ENCODE assay signal across 8 cellular contexts in the genomic region with DNA sequence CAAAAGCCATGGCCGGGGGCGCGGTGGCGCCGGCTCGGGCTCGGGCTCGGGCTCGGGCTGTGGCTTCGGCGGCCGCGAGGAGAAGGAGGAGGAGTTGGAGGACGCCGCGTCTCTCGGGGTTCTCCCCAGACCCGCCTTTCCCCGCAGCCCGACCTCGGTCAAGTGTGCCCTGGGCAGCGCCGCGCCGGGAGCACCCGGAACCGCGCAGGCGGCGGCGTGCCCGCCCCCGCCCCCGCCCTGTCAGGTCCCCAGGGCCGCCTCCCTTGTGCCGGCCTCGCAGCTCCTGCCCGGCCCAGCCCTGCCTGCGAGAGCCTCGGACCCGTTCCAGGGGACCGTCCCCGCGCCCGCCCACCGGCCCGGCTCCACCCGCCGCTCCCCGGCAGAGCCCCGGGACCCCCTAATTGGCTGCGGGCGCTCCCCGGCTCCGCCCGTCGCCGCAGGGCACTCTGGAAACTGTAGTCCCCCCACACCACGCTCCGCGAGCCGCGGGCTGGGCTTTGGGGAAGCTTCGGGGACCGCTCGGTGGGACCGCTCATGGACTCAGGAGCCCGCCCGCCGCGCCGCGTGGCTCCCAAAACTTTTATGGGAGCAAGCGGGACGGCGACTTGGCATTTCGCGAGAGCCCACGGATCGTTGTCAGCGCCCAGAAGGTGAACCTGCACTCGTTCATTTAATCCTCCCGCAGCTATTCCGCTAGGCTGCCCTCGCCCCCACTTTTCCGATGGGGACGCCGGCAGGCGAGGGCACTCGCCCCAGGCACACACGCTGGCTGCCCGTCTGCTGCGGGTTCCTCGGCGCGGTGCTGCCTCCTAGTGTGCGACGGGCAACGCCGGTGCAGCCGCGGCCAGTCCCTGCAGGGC. TPM values are rescaled to one million over a fixed set of nuclear protein-coding genes. Genes with fewer than 3 reads are reported as not detected.
A peak's percentile ranks its signal among the peaks of the same experiment; 100 is the strongest.
DNase-seq lines count a peak whose midpoint lies in the region; ATAC-seq, FAIRE-seq and TF ChIP-seq lines count a peak whose summit lies in the region.

TSS of gene STK10 (minus strand) at position 192 of the 860 bp plus-strand sequence. CDS start at position 10, 182 bp downstream.

- no peaks in the 10 kb centered on the region for H3K9me3 ChIP-seq in smooth muscle cell (replicated peaks; ENCODE audit: low read depth)

- H3K4me1 ChIP-seq in smooth muscle cell (ENCODE audit: low read depth) = peaks cover 14% of the 10 kb centered on the region

- peaks cover 8% of the 10 kb centered on the region for H4K20me1 ChIP-seq in smooth muscle cell (ENCODE audit: low read depth)

- H3K4me3 ChIP-seq in WI38 (ENCODE audit: low read depth, low read length) (peak within 1 kb of the TSS; percentile 94), bronchial epithelial cell (ENCODE audit: low read depth, low read length) (peak within 1 kb of the TSS; percentile 81), smooth muscle cell (peak within 1 kb of the TSS; percentile 69)

- H3K9ac ChIP-seq in smooth muscle cell (ENCODE audit: low read depth) = peak within 1 kb of the TSS; percentile 64

- peak; percentile 65 for ATAC-seq in GM18873 (IDR thresholded peaks at IDR 0.05; ENCODE audit: low FRiP score, unreplicated experiment)
- peak; percentile 72 for ATAC-seq in HG03135 (IDR thresholded peaks at IDR 0.05; ENCODE audit: unreplicated experiment)

- TF ChIP-seq CTCF in WI38 (IDR thresholded peaks at IDR 0.05; ENCODE audit: low read depth, low read length) (peak; percentile 93), bronchial epithelial cell (IDR thresholded peaks at IDR 0.05; ENCODE audit: insufficient read depth, low read length, severe bottlenecking) (peak; percentile 96), smooth muscle cell (IDR thresholded peaks at IDR 0.05; ENCODE audit: borderline replicate concordance, insufficient read depth, poor library complexity, severe bottlenecking) (peak; percentile 82)

- 1% methylated on average over 75 of the region's 102 CpGs for WGBS in smooth muscle cell (ENCODE audit: low lambda C conversion rate)

- H2AFZ ChIP-seq in smooth muscle cell (ENCODE audit: low read depth) = peak within 1 kb of the TSS; percentile 86

- FAIRE-seq in bronchial epithelial cell (lab: Jason Lieb, UNC) = no peak

- H3K27ac ChIP-seq in smooth muscle cell (ENCODE audit: low read depth) = peak within 1 kb of the TSS; percentile 73

- DNase-seq in AG08396 (ENCODE audit: low spot score) (peak; percentile 99), NCI-H2227 treated with DMSO at 0.1 percent for 48 hours (lab: John Stamatoyannopoulos, UW) (peak; percentile 73), bronchial epithelial cell (ENCODE audit: low read depth) (peak; percentile 79), iPS-NIHi7 (ENCODE audit: extremely low spot score) (peak; percentile 95), smooth muscle cell (lab: John Stamatoyannopoulos, UW; ENCODE audit: unreplicated experiment) (peak; percentile 85)

- H3K79me2 ChIP-seq in smooth muscle cell (ENCODE audit: low read depth) = peaks cover 27% of the 10 kb centered on the region

- peak within 1 kb of the TSS; percentile 92 for H3K4me2 ChIP-seq in smooth muscle cell

- no peaks in the 10 kb centered on the region for H3K36me3 ChIP-seq in bronchial epithelial cell (ENCODE audit: control insufficient read depth, insufficient read depth, low read length)
- no peaks in the 10 kb centered on the region for H3K36me3 ChIP-seq in smooth muscle cell (ENCODE audit: low read depth)

- H3K27me3 ChIP-seq in bronchial epithelial cell (ENCODE audit: control insufficient read depth, insufficient read depth, low read length) = no peaks in the 10 kb centered on the region
- H3K27me3 ChIP-seq in smooth muscle cell (ENCODE audit: low read depth) = no peaks in the 10 kb centered on the region

- H3F3A ChIP-seq in smooth muscle cell (ENCODE audit: low read depth) = peaks cover 13% of the 10 kb centered on the region

RNA-seq across cellular contexts. Expression of gene STK10, which starts in this region (rescaled TPM):
- total RNA-seq in bronchial epithelial cell = 5.9 and 12.6 TPM in 2 replicates
- 10.8 and 26.0 TPM in 2 replicates for total RNA-seq in smooth muscle cell
- polyA plus RNA-seq in smooth muscle cell = 10.7 and 15.5 TPM in 2 replicates

Comparison
In these comparisons a context has a peak if more than half of its experiments do, and no peak if none do; other contexts are left out.
1. Peak in every context shown above with its lines: DNase-seq, ATAC-seq, H3K4me3 ChIP-seq and H3K27ac ChIP-seq.